1 cellular context compared by ENCODE assay signal in the genomic region with DNA sequence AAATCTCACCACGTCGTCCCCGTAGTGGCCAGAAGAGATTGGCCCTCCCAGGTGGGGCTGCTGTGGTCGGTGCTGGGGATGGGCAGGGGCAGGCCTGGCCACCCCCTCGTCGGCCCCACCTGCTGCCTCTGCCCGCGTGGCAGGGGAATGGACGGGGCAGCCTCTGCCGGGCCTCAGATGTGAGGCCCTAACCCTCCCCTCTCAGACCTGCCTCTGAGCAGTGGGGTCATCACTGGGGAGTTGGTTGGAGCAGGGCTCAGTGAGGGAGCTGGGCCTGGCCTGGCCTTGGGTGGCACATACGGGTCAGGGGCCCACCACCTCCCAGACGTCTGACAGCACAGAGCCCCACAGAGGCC.
TF ChIP-seq lines count a peak whose summit lies in the region.

No MANE protein-coding gene starts in this region.

TF ChIP-seq in HepG2, 621 proteins besides CTCF, POLR2A, EP300 and RAD21 (continued from another document):
- TF ChIP-seq NONO (IDR thresholded peaks at IDR 0.05) (no peak), NONO (CRISPR knock-in tag; conservative IDR thresholded peaks at IDR 0.05) (no peak), AGO2 (optimal IDR thresholded peaks at IDR 0.05; ENCODE audit: low read depth, low read length) (peak; percentile 65), ZNF850 (CRISPR knock-in tag; conservative IDR thresholded peaks at IDR 0.05) (no peak), ZBTB38 (CRISPR knock-in tag; IDR thresholded peaks at IDR 0.05) (peak; percentile 81), ZNF224 (CRISPR knock-in tag; IDR thresholded peaks at IDR 0.05) (no peak), ZNF546 (CRISPR knock-in tag; conservative IDR thresholded peaks at IDR 0.05) (no peak), ZNF263 (CRISPR knock-in tag; IDR thresholded peaks at IDR 0.05) (no peak), ZNF274 (CRISPR knock-in tag; IDR thresholded peaks at IDR 0.05) (0 out of 2 replicates have a peak, but pooled peaks have one; percentile 26), SP2 (CRISPR knock-in tag; IDR thresholded peaks at IDR 0.05) (no peak), TRIM24 (CRISPR knock-in tag; IDR thresholded peaks at IDR 0.05) (no peak), ZNF383 (CRISPR knock-in tag; IDR thresholded peaks at IDR 0.05; ENCODE audit: borderline replicate concordance) (no peak), ZNF879 (CRISPR knock-in tag; IDR thresholded peaks at IDR 0.05) (0 out of 2 replicates have a peak, but pooled peaks have one; percentile 67), HOXA9 (CRISPR knock-in tag; IDR thresholded peaks at IDR 0.05; ENCODE audit: borderline replicate concordance) (no peak), ZNF768 (CRISPR knock-in tag; IDR thresholded peaks at IDR 0.05) (no peak; the same call in 1 of the 2 replicates), SKI (IDR thresholded peaks at IDR 0.05; ENCODE audit: partially characterized antibody) (no peak), GABPB1 (CRISPR knock-in tag; IDR thresholded peaks at IDR 0.05) (peak; percentile 37; the same call in 1 of the 2 replicates), HOXA7 (CRISPR knock-in tag; IDR thresholded peaks at IDR 0.05) (no peak), MZF1 (CRISPR knock-in tag; IDR thresholded peaks at IDR 0.05; ENCODE audit: borderline replicate concordance) (no peak), SMAD1 (CRISPR knock-in tag; IDR thresholded peaks at IDR 0.05; ENCODE audit: borderline replicate concordance, low read depth) (0 out of 2 replicates have a peak, but pooled peaks have one; percentile 42)
- TF ChIP-seq, protein P1, sequence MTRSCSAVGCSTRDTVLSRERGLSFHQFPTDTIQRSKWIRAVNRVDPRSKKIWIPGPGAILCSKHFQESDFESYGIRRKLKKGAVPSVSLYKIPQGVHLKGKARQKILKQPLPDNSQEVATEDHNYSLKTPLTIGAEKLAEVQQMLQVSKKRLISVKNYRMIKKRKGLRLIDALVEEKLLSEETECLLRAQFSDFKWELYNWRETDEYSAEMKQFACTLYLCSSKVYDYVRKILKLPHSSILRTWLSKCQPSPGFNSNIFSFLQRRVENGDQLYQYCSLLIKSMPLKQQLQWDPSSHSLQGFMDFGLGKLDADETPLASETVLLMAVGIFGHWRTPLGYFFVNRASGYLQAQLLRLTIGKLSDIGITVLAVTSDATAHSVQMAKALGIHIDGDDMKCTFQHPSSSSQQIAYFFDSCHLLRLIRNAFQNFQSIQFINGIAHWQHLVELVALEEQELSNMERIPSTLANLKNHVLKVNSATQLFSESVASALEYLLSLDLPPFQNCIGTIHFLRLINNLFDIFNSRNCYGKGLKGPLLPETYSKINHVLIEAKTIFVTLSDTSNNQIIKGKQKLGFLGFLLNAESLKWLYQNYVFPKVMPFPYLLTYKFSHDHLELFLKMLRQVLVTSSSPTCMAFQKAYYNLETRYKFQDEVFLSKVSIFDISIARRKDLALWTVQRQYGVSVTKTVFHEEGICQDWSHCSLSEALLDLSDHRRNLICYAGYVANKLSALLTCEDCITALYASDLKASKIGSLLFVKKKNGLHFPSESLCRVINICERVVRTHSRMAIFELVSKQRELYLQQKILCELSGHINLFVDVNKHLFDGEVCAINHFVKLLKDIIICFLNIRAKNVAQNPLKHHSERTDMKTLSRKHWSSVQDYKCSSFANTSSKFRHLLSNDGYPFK (CRISPR knock-in tag; IDR thresholded peaks at IDR 0.05; ENCODE audit: borderline replicate concordance) = peak; percentile 13; the same call in 1 of the 2 replicates
- TF ChIP-seq, protein P2, sequence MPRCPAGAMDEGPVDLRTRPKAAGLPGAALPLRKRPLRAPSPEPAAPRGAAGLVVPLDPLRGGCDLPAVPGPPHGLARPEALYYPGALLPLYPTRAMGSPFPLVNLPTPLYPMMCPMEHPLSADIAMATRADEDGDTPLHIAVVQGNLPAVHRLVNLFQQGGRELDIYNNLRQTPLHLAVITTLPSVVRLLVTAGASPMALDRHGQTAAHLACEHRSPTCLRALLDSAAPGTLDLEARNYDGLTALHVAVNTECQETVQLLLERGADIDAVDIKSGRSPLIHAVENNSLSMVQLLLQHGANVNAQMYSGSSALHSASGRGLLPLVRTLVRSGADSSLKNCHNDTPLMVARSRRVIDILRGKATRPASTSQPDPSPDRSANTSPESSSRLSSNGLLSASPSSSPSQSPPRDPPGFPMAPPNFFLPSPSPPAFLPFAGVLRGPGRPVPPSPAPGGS (CRISPR knock-in tag; IDR thresholded peaks at IDR 0.05) = peak; percentile 43; the same call in 1 of the 2 replicates
- TF ChIP-seq, protein P3, sequence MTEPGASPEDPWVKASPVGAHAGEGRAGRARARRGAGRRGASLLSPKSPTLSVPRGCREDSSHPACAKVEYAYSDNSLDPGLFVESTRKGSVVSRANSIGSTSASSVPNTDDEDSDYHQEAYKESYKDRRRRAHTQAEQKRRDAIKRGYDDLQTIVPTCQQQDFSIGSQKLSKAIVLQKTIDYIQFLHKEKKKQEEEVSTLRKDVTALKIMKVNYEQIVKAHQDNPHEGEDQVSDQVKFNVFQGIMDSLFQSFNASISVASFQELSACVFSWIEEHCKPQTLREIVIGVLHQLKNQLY (CRISPR knock-in tag; IDR thresholded peaks at IDR 0.05) = peak; percentile 11; the same call in 1 of the 2 replicates
